Comparison of ENCODE assay signal across 8 cellular contexts in genomic region chr1:226677121-226678020, GRCh38.
A peak's percentile ranks its signal among the peaks of the same experiment; 100 is the strongest.
DNase-seq lines count a peak whose midpoint lies in the region; ATAC-seq and TF ChIP-seq lines count a peak whose summit lies in the region.

No MANE protein-coding gene starts in this region.

- POLR2A ChIA-PET in Panc1 (lab: Charles Lee): no interaction called here
- POLR2A ChIA-PET in WTC11 (lab: Charles Lee): interaction anchor here (0.7 kb wide), 1 partner anchor 170 kb away, joined by 4 read pairs; no protein-coding TSS in a partner anchor

- TF ChIP-seq CTCF in CD14-positive monocyte (IDR thresholded peaks at IDR 0.05) (no peak), HFF-Myc (IDR thresholded peaks at IDR 0.05; ENCODE audit: low read depth, low read length, missing control alignments) (peak; percentile 6), Panc1 (IDR thresholded peaks at IDR 0.05) (no peak), gastrocnemius medialis (IDR thresholded peaks at IDR 0.05 in 4 of 5, conservative IDR thresholded peaks at IDR 0.05 in 1 of 5) (no peak), WTC11 (IDR thresholded peaks at IDR 0.05) (no peak)

- H3K27me3 Mint-ChIP-seq in CD14-positive monocyte (ENCODE audit: low read depth in 3 of 3) (peaks cover 0 to 3% (median 0%) of the 10 kb centered on the region in 3 donors), WTC11 (ENCODE audit: low read depth) (peaks cover 44% of the 10 kb centered on the region)

- CTCF ChIA-PET in Panc1 (lab: Charles Lee) (no interaction called here), WTC11 (lab: Charles Lee) (interaction anchor here (0.9 to 1.3 kb wide), 4 partner anchors 10 to 151 kb away, joined by 3 to 5 read pairs (median 3); no protein-coding TSS in a partner anchor)

- H3K4me1 ChIP-seq in Panc1 (ENCODE audit: control insufficient read depth, insufficient read depth, low read length) (peaks cover 7% of the 10 kb centered on the region; the same call in 1 of the 2 replicates), gastrocnemius medialis (peaks cover 66 to 88% of the 10 kb centered on the region in 2 donors)

- H3K36me3 Mint-ChIP-seq in CD14-positive monocyte (peaks cover 16 to 21% of the 10 kb centered on the region in 2 donors), WTC11 (no peaks in the 10 kb centered on the region)
- H3K36me3 Mint-ChIP-seq in activated naive CD4-positive, alpha-beta T cell treated with anti-CD3 and anti-CD28 coated beads, Interleukin-2, amount 50 U/mL, for 72 hours: peaks cover 6 to 20% of the 10 kb centered on the region in 2 donors

- BruUV-seq in Panc1 (replicated peaks; lab: Mats Ljungman, UMichigan): no TSS peak

- H3K4me3 ChIP-seq in HFF-Myc (replicated peaks; ENCODE audit: low read depth, low read length) (no peak overlapping the region), Panc1 (ENCODE audit: low read depth in 2 of 2, low read length in 2 of 2) (no peak overlapping the region), gastrocnemius medialis (peak overlapping the region in 2 of 4 donors; percentile 2 to 10)

- intact Hi-C loops in CD14-positive monocyte (cut with micrococcal nuclease) (loop anchor here in 1 of 2 donors (5.0 kb wide), 2 partner anchors 35 to 40 kb away; no protein-coding TSS in a partner anchor), Panc1 (cut with micrococcal nuclease; ENCODE audit: unreplicated experiment) (no loop called here), gastrocnemius medialis (cut with DNase I; ENCODE audit: low total_unique reads) (loop anchor here (2.0 kb wide), 1 partner anchor 25 kb away; no protein-coding TSS in a partner anchor)

- H3K36me3 ChIP-seq in Panc1 (ENCODE audit: control insufficient read depth, insufficient read depth, low read length) (no peaks in the 10 kb centered on the region), gastrocnemius medialis (no peaks in the 10 kb centered on the region)

- H3K27ac ChIP-seq in Panc1 (ENCODE audit: low read length) (no peak overlapping the region), gastrocnemius medialis (peak overlapping the region; percentile 89 to 96 (median 94))

- H3K27me3 ChIP-seq in Panc1 (ENCODE audit: control insufficient read depth, insufficient read depth, low read length) (no peaks in the 10 kb centered on the region), gastrocnemius medialis (no peaks in the 10 kb centered on the region)

- peak; percentile 67 for ATAC-seq in Panc1
- peak; percentile 64 to 71 for ATAC-seq in activated naive CD4-positive, alpha-beta T cell treated with anti-CD3 and anti-CD28 coated beads, Interleukin-2, amount 50 U/mL, for 72 hours
- ATAC-seq in gastrocnemius medialis: peak; percentile 87 to 91
- no peak for ATAC-seq in WTC11

- H3K4me3 Mint-ChIP-seq in CD14-positive monocyte: peak overlapping the region; percentile 66 to 74
- no peak overlapping the region for H3K4me3 Mint-ChIP-seq in WTC11

- peak; percentile 91 for DNase-seq in CD14-positive monocyte (ENCODE audit: low spot score)
- DNase-seq in HFF-Myc (ENCODE audit: extremely low read depth, low read depth): no peak
- DNase-seq in Panc1 (ENCODE audit: low read depth, low spot score): peak; percentile 27
- DNase-seq in activated naive CD4-positive, alpha-beta T cell treated with anti-CD3 and anti-CD28 coated beads, Interleukin-2, amount 50 U/mL, for 72 hours (ENCODE audit: low spot score in 2 of 2): peak; percentile 56 to 81
- peak; percentile 74 for DNase-seq in glomerular visceral epithelial cell (ENCODE audit: extremely low spot score)
- DNase-seq in gastrocnemius medialis: peak; percentile 92 to 95
- DNase-seq in NCI-H345 treated with DMSO at 0.1 percent for 48 hours (lab: John Stamatoyannopoulos, UW; ENCODE audit: unreplicated experiment): no peak
- no peak for DNase-seq in WTC11 (ENCODE audit: low spot score)

- in situ Hi-C loops in Panc1 (cut with HindIII; ENCODE audit: low pct_unique_long_range_greater_than_20kb, low sequenced_read_pairs): no loop called here
- in situ Hi-C loops in gastrocnemius medialis (cut with MboI; ENCODE audit: low sequenced_read_pairs in 4 of 4): no loop called here

- H3K27ac Mint-ChIP-seq in CD14-positive monocyte (peak overlapping the region; percentile 97 to 99 (median 98)), WTC11 (no peak overlapping the region)
- peak overlapping the region; percentile 93 to 95 for H3K27ac Mint-ChIP-seq in activated naive CD4-positive, alpha-beta T cell treated with anti-CD3 and anti-CD28 coated beads, Interleukin-2, amount 50 U/mL, for 72 hours

- peak; percentile 48 to 56 for TF ChIP-seq POLR2A in gastrocnemius medialis (IDR thresholded peaks at IDR 0.05)

- H3K9me3 Mint-ChIP-seq in CD14-positive monocyte: peaks cover 0 to 2% (median 0%) of the 10 kb centered on the region in 7 donors
- H3K9me3 Mint-ChIP-seq in activated naive CD4-positive, alpha-beta T cell treated with anti-CD3 and anti-CD28 coated beads, Interleukin-2, amount 50 U/mL, for 72 hours: no peaks in the 10 kb centered on the region
- no peaks in the 10 kb centered on the region for H3K9me3 Mint-ChIP-seq in WTC11

- no peaks in the 10 kb centered on the region for H3K9me3 ChIP-seq in Panc1 (ENCODE audit: control insufficient read depth, insufficient read depth, low read depth, low read length)
- H3K9me3 ChIP-seq in gastrocnemius medialis: no peaks in the 10 kb centered on the region

- peaks cover 84% of the 10 kb centered on the region for H3K4me1 Mint-ChIP-seq in CD14-positive monocyte
- peaks cover 53% of the 10 kb centered on the region for H3K4me1 Mint-ChIP-seq in WTC11

TF ChIP-seq in WTC11, 78 proteins besides CTCF, POLR2A, EP300 and RAD21:
- TF ChIP-seq ATF6 (CRISPR knock-in tag; IDR thresholded peaks at IDR 0.05): no peak

Comparison
In these comparisons a context has a peak if more than half of its experiments do, and no peak if none do; other contexts are left out.
1. DNase-seq: peak in CD14-positive monocyte (single experiment), Panc1 (single experiment), activated naive CD4-positive, alpha-beta T cell treated with anti-CD3 and anti-CD28 coated beads, Interleukin-2, amount 50 U/mL, for 72 hours (2 of 2), glomerular visceral epithelial cell (single experiment) and gastrocnemius medialis (2 of 2); none in HFF-Myc (single experiment), NCI-H345 treated with DMSO at 0.1 percent for 48 hours (single experiment) and WTC11 (single experiment).